In the genomic region with DNA sequence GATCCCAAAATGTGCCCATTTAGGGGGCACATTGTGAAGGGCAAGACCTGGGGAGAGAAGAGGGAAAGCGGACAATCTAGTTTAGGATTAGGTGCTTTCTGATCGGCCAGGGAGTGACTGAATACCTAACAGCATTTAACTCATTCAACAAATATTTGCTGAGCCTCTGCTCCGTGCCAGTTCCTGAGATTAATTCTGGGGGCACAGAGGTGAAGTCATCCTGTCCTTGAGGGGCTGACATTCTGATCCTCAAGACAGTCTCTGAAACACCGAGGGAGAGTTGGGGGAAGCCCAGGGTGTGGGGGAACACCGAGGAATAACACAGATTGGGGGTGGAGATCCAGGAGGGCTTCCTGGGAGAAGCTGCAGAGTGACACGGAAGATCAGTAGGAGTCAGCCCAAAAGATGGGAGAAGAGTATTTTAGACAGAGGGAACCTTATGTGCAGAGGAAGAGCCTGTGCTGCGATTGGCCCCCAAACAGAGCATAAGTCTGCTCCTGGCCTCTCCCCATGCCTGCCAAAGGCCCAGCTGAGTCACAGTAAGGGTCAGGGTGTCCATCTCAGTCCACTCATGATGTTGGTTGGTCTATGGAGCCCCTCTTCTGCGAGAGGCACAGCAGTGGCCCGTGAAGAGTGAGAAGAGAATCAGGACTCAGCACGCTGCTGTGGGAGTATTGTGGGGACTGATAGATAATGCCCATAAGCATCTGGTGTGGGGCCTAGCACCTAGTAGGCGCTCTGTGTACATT, we compare ENCODE assay signal across 1 cellular context.
TF ChIP-seq lines count a peak whose summit lies in the region.

No MANE protein-coding gene starts in this region.

TF ChIP-seq in SK-N-SH treated with all-trans-retinoic acid at 6 μM for 48 hours, 23 proteins besides CTCF, POLR2A, EP300 and RAD21 (continued from another document):
- no peak for TF ChIP-seq PPARA (CRISPR knock-in tag; IDR thresholded peaks at IDR 0.05; ENCODE audit: borderline replicate concordance)
- no peak for TF ChIP-seq ISL1 (CRISPR knock-in tag; IDR thresholded peaks at IDR 0.05)
- TF ChIP-seq ZNF565 (CRISPR knock-in tag; conservative IDR thresholded peaks at IDR 0.05; ENCODE audit: low read depth) = no peak
